1 cellular context compared by ENCODE assay signal in genomic region chr11:68263444-68264035, GRCh38.
TF ChIP-seq lines count a peak whose summit lies in the region.

No MANE protein-coding gene starts in this region.

TF ChIP-seq in K562, 482 proteins besides CTCF, POLR2A, EP300 and RAD21:
- TF ChIP-seq NCOA1 (IDR thresholded peaks at IDR 0.05; ENCODE audit: low read depth) (no peak), GTF2E2 (tag; IDR thresholded peaks at IDR 0.05) (no peak), THRAP3 (IDR thresholded peaks at IDR 0.05; ENCODE audit: borderline replicate concordance) (no peak), HNRNPUL1 (IDR thresholded peaks at IDR 0.05; ENCODE audit: low read length) (no peak), ZFP1 (CRISPR knock-in tag; IDR thresholded peaks at IDR 0.05) (no peak), ZNF124 (CRISPR knock-in tag; IDR thresholded peaks at IDR 0.05) (no peak), TSC22D4 (tag; IDR thresholded peaks at IDR 0.05) (no peak), HMG20A (CRISPR knock-in tag; conservative IDR thresholded peaks at IDR 0.05) (no peak), SRSF3 (IDR thresholded peaks at IDR 0.05; ENCODE audit: insufficient read depth, low read length) (no peak), NR2F6 (CRISPR knock-in tag; IDR thresholded peaks at IDR 0.05) (no peak), PRMT5 (CRISPR knock-in tag; IDR thresholded peaks at IDR 0.05) (no peak), POLR2G (IDR thresholded peaks at IDR 0.05; ENCODE audit: low read depth, low read length) (peak; percentile 57), LARP7 (IDR thresholded peaks at IDR 0.05) (no peak), ZNF830 (CRISPR knock-in tag; IDR thresholded peaks at IDR 0.05) (no peak), PCBP2 (IDR thresholded peaks at IDR 0.05; ENCODE audit: low read depth, low read length, poor library complexity, severe bottlenecking) (no peak), RBFOX2 (IDR thresholded peaks at IDR 0.05; ENCODE audit: low read depth, low read length) (peak; percentile 56), TARDBP (IDR thresholded peaks at IDR 0.05) (0 out of 2 replicates have a peak, but pooled peaks have one; percentile 15), ZNF121 (CRISPR knock-in tag; conservative IDR thresholded peaks at IDR 0.05) (no peak), SMC3 (conservative IDR thresholded peaks at IDR 0.05; ENCODE audit: insufficient read depth, low read depth, low read length) (no peak), MXI1 (IDR thresholded peaks at IDR 0.05; ENCODE audit: low read depth, low read length) (no peak), ZNF445 (CRISPR knock-in tag; IDR thresholded peaks at IDR 0.05; ENCODE audit: low read depth) (no peak), BACH1 (tag; IDR thresholded peaks at IDR 0.05) (no peak)
- TF ChIP-seq, protein P1, sequence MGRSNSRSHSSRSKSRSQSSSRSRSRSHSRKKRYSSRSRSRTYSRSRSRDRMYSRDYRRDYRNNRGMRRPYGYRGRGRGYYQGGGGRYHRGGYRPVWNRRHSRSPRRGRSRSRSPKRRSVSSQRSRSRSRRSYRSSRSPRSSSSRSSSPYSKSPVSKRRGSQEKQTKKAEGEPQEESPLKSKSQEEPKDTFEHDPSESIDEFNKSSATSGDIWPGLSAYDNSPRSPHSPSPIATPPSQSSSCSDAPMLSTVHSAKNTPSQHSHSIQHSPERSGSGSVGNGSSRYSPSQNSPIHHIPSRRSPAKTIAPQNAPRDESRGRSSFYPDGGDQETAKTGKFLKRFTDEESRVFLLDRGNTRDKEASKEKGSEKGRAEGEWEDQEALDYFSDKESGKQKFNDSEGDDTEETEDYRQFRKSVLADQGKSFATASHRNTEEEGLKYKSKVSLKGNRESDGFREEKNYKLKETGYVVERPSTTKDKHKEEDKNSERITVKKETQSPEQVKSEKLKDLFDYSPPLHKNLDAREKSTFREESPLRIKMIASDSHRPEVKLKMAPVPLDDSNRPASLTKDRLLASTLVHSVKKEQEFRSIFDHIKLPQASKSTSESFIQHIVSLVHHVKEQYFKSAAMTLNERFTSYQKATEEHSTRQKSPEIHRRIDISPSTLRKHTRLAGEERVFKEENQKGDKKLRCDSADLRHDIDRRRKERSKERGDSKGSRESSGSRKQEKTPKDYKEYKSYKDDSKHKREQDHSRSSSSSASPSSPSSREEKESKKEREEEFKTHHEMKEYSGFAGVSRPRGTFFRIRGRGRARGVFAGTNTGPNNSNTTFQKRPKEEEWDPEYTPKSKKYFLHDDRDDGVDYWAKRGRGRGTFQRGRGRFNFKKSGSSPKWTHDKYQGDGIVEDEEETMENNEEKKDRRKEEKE (IDR thresholded peaks at IDR 0.05; ENCODE audit: borderline replicate concordance in 1 of 2, control insufficient read depth in 1 of 2, low read depth in 2 of 2, low read length in 1 of 2) = no peak
- TF ChIP-seq, protein P2, sequence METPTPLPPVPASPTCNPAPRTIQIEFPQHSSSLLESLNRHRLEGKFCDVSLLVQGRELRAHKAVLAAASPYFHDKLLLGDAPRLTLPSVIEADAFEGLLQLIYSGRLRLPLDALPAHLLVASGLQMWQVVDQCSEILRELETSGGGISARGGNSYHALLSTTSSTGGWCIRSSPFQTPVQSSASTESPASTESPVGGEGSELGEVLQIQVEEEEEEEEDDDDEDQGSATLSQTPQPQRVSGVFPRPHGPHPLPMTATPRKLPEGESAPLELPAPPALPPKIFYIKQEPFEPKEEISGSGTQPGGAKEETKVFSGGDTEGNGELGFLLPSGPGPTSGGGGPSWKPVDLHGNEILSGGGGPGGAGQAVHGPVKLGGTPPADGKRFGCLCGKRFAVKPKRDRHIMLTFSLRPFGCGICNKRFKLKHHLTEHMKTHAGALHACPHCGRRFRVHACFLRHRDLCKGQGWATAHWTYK (CRISPR knock-in tag; IDR thresholded peaks at IDR 0.05) = no peak
- TF ChIP-seq, protein P3, sequence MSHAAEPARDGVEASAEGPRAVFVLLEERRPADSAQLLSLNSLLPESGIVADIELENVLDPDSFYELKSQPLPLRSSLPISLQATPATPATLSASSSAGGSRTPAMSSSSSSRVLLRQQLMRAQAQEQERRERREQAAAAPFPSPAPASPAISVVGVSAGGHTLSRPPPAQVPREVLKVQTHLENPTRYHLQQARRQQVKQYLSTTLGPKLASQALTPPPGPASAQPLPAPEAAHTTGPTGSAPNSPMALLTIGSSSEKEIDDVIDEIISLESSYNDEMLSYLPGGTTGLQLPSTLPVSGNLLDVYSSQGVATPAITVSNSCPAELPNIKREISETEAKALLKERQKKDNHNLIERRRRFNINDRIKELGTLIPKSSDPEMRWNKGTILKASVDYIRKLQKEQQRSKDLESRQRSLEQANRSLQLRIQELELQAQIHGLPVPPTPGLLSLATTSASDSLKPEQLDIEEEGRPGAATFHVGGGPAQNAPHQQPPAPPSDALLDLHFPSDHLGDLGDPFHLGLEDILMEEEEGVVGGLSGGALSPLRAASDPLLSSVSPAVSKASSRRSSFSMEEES (CRISPR knock-in tag; IDR thresholded peaks at IDR 0.05) = no peak
- TF ChIP-seq, protein P4, sequence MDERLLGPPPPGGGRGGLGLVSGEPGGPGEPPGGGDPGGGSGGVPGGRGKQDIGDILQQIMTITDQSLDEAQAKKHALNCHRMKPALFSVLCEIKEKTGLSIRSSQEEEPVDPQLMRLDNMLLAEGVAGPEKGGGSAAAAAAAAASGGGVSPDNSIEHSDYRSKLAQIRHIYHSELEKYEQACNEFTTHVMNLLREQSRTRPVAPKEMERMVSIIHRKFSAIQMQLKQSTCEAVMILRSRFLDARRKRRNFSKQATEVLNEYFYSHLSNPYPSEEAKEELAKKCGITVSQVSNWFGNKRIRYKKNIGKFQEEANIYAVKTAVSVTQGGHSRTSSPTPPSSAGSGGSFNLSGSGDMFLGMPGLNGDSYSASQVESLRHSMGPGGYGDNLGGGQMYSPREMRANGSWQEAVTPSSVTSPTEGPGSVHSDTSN (CRISPR knock-in tag; IDR thresholded peaks at IDR 0.05; ENCODE audit: low read depth) = no peak
- TF ChIP-seq, protein P4 (tag; conservative IDR thresholded peaks at IDR 0.05; ENCODE audit: low read depth) = no peak
